Comparison of ENCODE assay signal across 18 cellular contexts in genomic region chr10:86943316-86944030, GRCh38. TPM values are rescaled to one million over a fixed set of nuclear protein-coding genes. Genes with fewer than 3 reads are reported as not detected.
"Had no signal": no experiment of that assay in that cellular context is flagged by ENCODE, and none has a peak within 500 bp of the region (broad histone marks: within the 10 kb centered on the region; RNA-seq: fewer than 3 reads in every experiment).

No MANE protein-coding gene starts in this region.

- H3K36me3 Mint-ChIP-seq: stimulated activated naive B cell treated with anti-CD40 and anti-IgM and Interleukin-4, amounts not matched to agents 10 μg/mL and 1 μg/mL and 100 μg/mL, for 72 hours had no signal

- H3K4me3 ChIP-seq: hepatocyte, smooth muscle cell had no signal

- H3K9me3 Mint-ChIP-seq: activated naive CD4-positive, alpha-beta T cell treated with anti-CD3 and anti-CD28 coated beads for 36 hours; activated T-cell treated with anti-CD3 and anti-CD28 coated beads, Interleukin-2, amount 50 U/mL, for 72 hours; stimulated activated naive B cell treated with anti-CD40 and anti-IgM and Interleukin-4, amounts not matched to agents 10 μg/mL and 1 μg/mL and 100 μg/mL, for 72 hours had no signal

- H3K27ac ChIP-seq: hepatocyte, pancreas had no signal

- H3K4me2 ChIP-seq: hepatocyte, smooth muscle cell had no signal

- ATAC-seq: activated T-cell treated with anti-CD3 and anti-CD28 coated beads, Interleukin-2, amount 50 U/mL, for 72 hours; pancreas; stimulated activated naive B cell treated with anti-CD40 and anti-IgM and Interleukin-4, amounts not matched to agents 10 μg/mL and 1 μg/mL and 100 μg/mL, for 72 hours; T-helper 17 cell had no signal

- H3K4me3 Mint-ChIP-seq: activated naive CD4-positive, alpha-beta T cell treated with anti-CD3 and anti-CD28 coated beads for 36 hours; activated T-cell treated with anti-CD3 and anti-CD28 coated beads, Interleukin-2, amount 50 U/mL, for 72 hours; nephron progenitor cell; stimulated activated naive B cell treated with anti-CD40 and anti-IgM and Interleukin-4, amounts not matched to agents 10 μg/mL and 1 μg/mL and 100 μg/mL, for 72 hours; T-helper 17 cell had no signal

- H2AFZ ChIP-seq: hepatocyte had no signal

- H3K79me2 ChIP-seq: hepatocyte had no signal

- H3K4me1 ChIP-seq: pancreas had no signal

- H3K27ac Mint-ChIP-seq: activated naive CD4-positive, alpha-beta T cell treated with anti-CD3 and anti-CD28 coated beads for 36 hours; activated T-cell treated with anti-CD3 and anti-CD28 coated beads, Interleukin-2, amount 50 U/mL, for 72 hours; stimulated activated naive B cell treated with anti-CD40 and anti-IgM and Interleukin-4, amounts not matched to agents 10 μg/mL and 1 μg/mL and 100 μg/mL, for 72 hours; T-helper 17 cell had no signal

- DNase-seq: activated CD4-positive, alpha-beta T cell treated with anti-CD3 and anti-CD28 coated beads, Interleukin-2, amount 50 U/mL, for 4 hours; activated CD4-positive, CD25-positive, alpha-beta regulatory T cell; activated naive CD4-positive, alpha-beta T cell treated with anti-CD3 and anti-CD28 coated beads for 36 hours; activated T-cell treated with anti-CD3 and anti-CD28 coated beads, Interleukin-2, amount 50 U/mL, for 72 hours; central memory CD4-positive, alpha-beta T cell; effector memory CD4-positive, alpha-beta T cell; erythroblast; kidney glomerular epithelial cell; mammary epithelial cell; nephron progenitor cell; SIG-M5; stimulated activated naive B cell treated with anti-CD40 and anti-IgM and Interleukin-4, amounts not matched to agents 10 μg/mL and 1 μg/mL and 100 μg/mL, for 72 hours; substantia nigra; T-helper 17 cell had no signal

- H3K27me3 ChIP-seq: hepatocyte, pancreas had no signal

- H3K9me3 ChIP-seq: pancreas had no signal

- FAIRE-seq: pancreas, TTC549 had no signal

- H3K36me3 ChIP-seq: pancreas had no signal

RNA-seq across cellular contexts. Expression of gene MMRN2, which starts 13.9 kb away (rescaled TPM):
- total RNA-seq: activated naive CD4-positive, alpha-beta T cell treated with anti-CD3 and anti-CD28 coated beads for 36 hours had no signal

RNA-seq across cellular contexts. Expression of gene SNCG, which starts 14.9 kb away (rescaled TPM):
- total RNA-seq: activated T-cell treated with anti-CD3 and anti-CD28 coated beads, Interleukin-2, amount 50 U/mL, for 72 hours; T-helper 17 cell had no signal

RNA-seq across cellular contexts. Expression of gene ADIRF, which starts 24.8 kb away (rescaled TPM):
- total RNA-seq: activated naive CD4-positive, alpha-beta T cell treated with anti-CD3 and anti-CD28 coated beads for 36 hours; activated T-cell treated with anti-CD3 and anti-CD28 coated beads, Interleukin-2, amount 50 U/mL, for 72 hours; hepatocyte had no signal
- polyA plus RNA-seq: hepatocyte, smooth muscle cell had no signal
